Comparison of ENCODE assay signal across 13 cellular contexts in genomic region chr3:134464693-134465385, GRCh38. TPM values are rescaled to one million over a fixed set of nuclear protein-coding genes. Genes with fewer than 3 reads are reported as not detected.
DNase-seq lines count a peak whose midpoint lies in the region; ATAC-seq, FAIRE-seq and TF ChIP-seq lines count a peak whose summit lies in the region.
"Had no signal": no experiment of that assay in that cellular context is flagged by ENCODE, and none has a peak within 500 bp of the region (broad histone marks: within the 10 kb centered on the region; RNA-seq: fewer than 3 reads in every experiment).

No MANE protein-coding gene starts in this region.

- CTCF ChIA-PET in HepG2 (lab: Yijun Ruan, JAX; ENCODE audit: low intra/inter-chr PET ratio, low total read pairs): no interaction called here
- CTCF ChIA-PET in activated CD8-positive, alpha-beta memory T cell treated with anti-CD3 and anti-CD28 coated beads, Interleukin-2, amount 10 ng/mL, durations not matched to agents 7 days and 5 days (lab: Charles Lee): no interaction called here

- H3K27ac ChIP-seq in liver (ENCODE audit: low read depth in 1 of 2, low read length in 2 of 2): peak overlapping the region; percentile 60 to 67
- no peak overlapping the region for H3K27ac ChIP-seq in HepG2 (ENCODE audit: extremely low read length, insufficient read depth, low read length)
- H3K27ac ChIP-seq in fibroblast of lung (ENCODE audit: insufficient read depth, low read length): peak overlapping the region; percentile 96
- peak overlapping the region; percentile 92 for H3K27ac ChIP-seq in neural progenitor cell
- peak overlapping the region in 1 of 2 donors; percentile 89 for H3K27ac ChIP-seq in aorta (ENCODE audit: low read depth in 1 of 2, low read length in 2 of 2)
- H3K27ac ChIP-seq: cardiac muscle cell, WERI-Rb-1 had no signal

- no peak overlapping the region for H2AFZ ChIP-seq in HepG2 (ENCODE audit: low read length)
- no peak overlapping the region for H2AFZ ChIP-seq in fibroblast of lung (ENCODE audit: low read length)
- H2AFZ ChIP-seq in neural progenitor cell (replicated peaks): peak overlapping the region; percentile 74

- ATAC-seq in HepG2 (no peak), aorta (ENCODE audit: low FRiP score) (peak; percentile 43), GM21576 (IDR thresholded peaks at IDR 0.05; ENCODE audit: unreplicated experiment) (no peak)
- no peak for ATAC-seq in activated CD8-positive, alpha-beta memory T cell treated with anti-CD3 and anti-CD28 coated beads, Interleukin-2, amount 10 ng/mL, durations not matched to agents 7 days and 5 days

- H3K4me3 ChIP-seq in liver (ENCODE audit: low read depth in 1 of 3, low read length in 3 of 3) (no peak overlapping the region), HepG2 (replicated peaks in 1 of 3; ENCODE audit: insufficient read depth in 1 of 3, low read depth in 2 of 3, low read length in 3 of 3) (no peak overlapping the region), fibroblast of lung (replicated peaks in 1 of 4; ENCODE audit: control extremely low read depth in 1 of 4, insufficient read depth in 1 of 4, low read depth in 3 of 4, low read length in 4 of 4) (peak overlapping the region in 2 of 4 experiments; percentile 5 to 27), neural progenitor cell (no peak overlapping the region), aorta (ENCODE audit: low read length in 2 of 2) (no peak overlapping the region)
- H3K4me3 ChIP-seq: cardiac muscle cell had no signal

- H3K79me2 ChIP-seq in HepG2 (ENCODE audit: insufficient read depth, low read length) (no peaks in the 10 kb centered on the region), fibroblast of lung (ENCODE audit: control insufficient read depth, insufficient read depth, low read length) (no peaks in the 10 kb centered on the region), neural progenitor cell (ENCODE audit: low read depth) (no peaks in the 10 kb centered on the region)

- in situ Hi-C loops in HepG2 (cut with HindIII; ENCODE audit: extremely low pct_ligation_motif_present, low pct_unique_long_range_greater_than_20kb): no loop called here

- no peaks in the 10 kb centered on the region for H3K9me3 Mint-ChIP-seq in neural progenitor cell
- H3K9me3 Mint-ChIP-seq in activated CD8-positive, alpha-beta memory T cell treated with anti-CD3 and anti-CD28 coated beads, Interleukin-2, amount 10 ng/mL, durations not matched to agents 7 days and 5 days (ENCODE audit: low read depth): no peaks in the 10 kb centered on the region

- H3K27ac Mint-ChIP-seq in neural progenitor cell: peak overlapping the region; percentile 96
- H3K27ac Mint-ChIP-seq in activated CD8-positive, alpha-beta memory T cell treated with anti-CD3 and anti-CD28 coated beads, Interleukin-2, amount 10 ng/mL, durations not matched to agents 7 days and 5 days: no peak overlapping the region

- H3K27me3 Mint-ChIP-seq in neural progenitor cell (ENCODE audit: insufficient read depth, low read depth): no peaks in the 10 kb centered on the region
- peaks cover 15% of the 10 kb centered on the region for H3K27me3 Mint-ChIP-seq in activated CD8-positive, alpha-beta memory T cell treated with anti-CD3 and anti-CD28 coated beads, Interleukin-2, amount 10 ng/mL, durations not matched to agents 7 days and 5 days

- peak overlapping the region; percentile 65 for H3K4me3 Mint-ChIP-seq in neural progenitor cell
- no peak overlapping the region for H3K4me3 Mint-ChIP-seq in activated CD8-positive, alpha-beta memory T cell treated with anti-CD3 and anti-CD28 coated beads, Interleukin-2, amount 10 ng/mL, durations not matched to agents 7 days and 5 days

- peaks cover 39% of the 10 kb centered on the region for H3K4me1 Mint-ChIP-seq in neural progenitor cell
- H3K4me1 Mint-ChIP-seq in activated CD8-positive, alpha-beta memory T cell treated with anti-CD3 and anti-CD28 coated beads, Interleukin-2, amount 10 ng/mL, durations not matched to agents 7 days and 5 days: no peaks in the 10 kb centered on the region

- POLR2A ChIA-PET in HepG2 (lab: Yijun Ruan, JAX): no interaction called here

- no peaks in the 10 kb centered on the region for H3K9me3 ChIP-seq in liver (ENCODE audit: control insufficient read depth in 4 of 4, low read length in 3 of 4)
- H3K9me3 ChIP-seq in HepG2 (ENCODE audit: low read length): no peaks in the 10 kb centered on the region
- H3K9me3 ChIP-seq in fibroblast of lung (ENCODE audit: control insufficient read depth, insufficient read depth, low read depth, low read length): no peaks in the 10 kb centered on the region
- no peaks in the 10 kb centered on the region for H3K9me3 ChIP-seq in neural progenitor cell (ENCODE audit: low read depth)
- no peaks in the 10 kb centered on the region for H3K9me3 ChIP-seq in aorta (ENCODE audit: control insufficient read depth, low read length)

- no peak for DNase-seq in HepG2 (ENCODE audit: low spot score)
- DNase-seq in fibroblast of lung (ENCODE audit: low read depth in 2 of 2): no peak
- DNase-seq in neural progenitor cell (ENCODE audit: low spot score): peak; percentile 29
- no peak for DNase-seq in aorta
- DNase-seq in activated CD8-positive, alpha-beta memory T cell treated with anti-CD3 and anti-CD28 coated beads, Interleukin-2, amount 10 ng/mL, durations not matched to agents 7 days and 5 days: no peak
- no peak for DNase-seq in iPS-NIHi7 (ENCODE audit: extremely low spot score)
- DNase-seq: activated T-cell treated with anti-CD3 and anti-CD28 coated beads, Interleukin-2, amount 50 U/mL, for 1 hour; DMS79; NCI-H2227 treated with DMSO at 0.1 percent for 48 hours; WERI-Rb-1 had no signal

- no peak for TF ChIP-seq POLR2A in HepG2 (IDR thresholded peaks at IDR 0.05; ENCODE audit: insufficient read depth in 1 of 2, low read depth in 2 of 2, low read length in 2 of 2)

- TF ChIP-seq EP300 in HepG2 (IDR thresholded peaks at IDR 0.05; ENCODE audit: low read depth in 2 of 2, low read length in 2 of 2): no peak
- TF ChIP-seq EP300 in HepG2 (CRISPR knock-in tag; IDR thresholded peaks at IDR 0.05; ENCODE audit: borderline replicate concordance): no peak

- TF ChIP-seq CTCF in liver (IDR thresholded peaks at IDR 0.05; ENCODE audit: low read depth, low read length, missing input control): no peak
- no peak for TF ChIP-seq CTCF in HepG2 (CRISPR knock-in tag; IDR thresholded peaks at IDR 0.05)
- TF ChIP-seq CTCF in fibroblast of lung (conservative IDR thresholded peaks at IDR 0.05 in 1 of 2, IDR thresholded peaks at IDR 0.05 in 1 of 2; ENCODE audit: low read depth in 1 of 2, low read length in 2 of 2): no peak
- peak; percentile 13 for TF ChIP-seq CTCF in neural progenitor cell (IDR thresholded peaks at IDR 0.05)

- H3K4me2 ChIP-seq in HepG2 (ENCODE audit: low read depth, low read length) (no peak overlapping the region), fibroblast of lung (ENCODE audit: extremely low read depth, insufficient read depth, low read length) (peak overlapping the region; percentile 69), neural progenitor cell (peak overlapping the region; percentile 63)

- H3K27me3 ChIP-seq in liver (ENCODE audit: control insufficient read depth in 4 of 4, insufficient read depth in 4 of 4, low read length in 3 of 4) (no peaks in the 10 kb centered on the region), HepG2 (ENCODE audit: control insufficient read depth in 1 of 2, insufficient read depth in 2 of 2, low read length in 2 of 2) (peaks cover 0 to 11% of the 10 kb centered on the region in 2 experiments; a peak in 1 of 5 replicates), fibroblast of lung (ENCODE audit: control insufficient read depth, insufficient read depth, low read length) (no peaks in the 10 kb centered on the region), neural progenitor cell (no peaks in the 10 kb centered on the region), aorta (ENCODE audit: control insufficient read depth in 1 of 2, insufficient read depth in 2 of 2, low read length in 1 of 2) (no peaks in the 10 kb centered on the region)
- H3K27me3 ChIP-seq: cardiac muscle cell had no signal

- H3K4me1 ChIP-seq in liver (ENCODE audit: control insufficient read depth in 4 of 4, insufficient read depth in 4 of 4, low read length in 3 of 4): no peaks in the 10 kb centered on the region
- H3K4me1 ChIP-seq in HepG2 (ENCODE audit: insufficient read depth, low read length): no peaks in the 10 kb centered on the region
- H3K4me1 ChIP-seq in fibroblast of lung (ENCODE audit: control insufficient read depth, extremely low read depth, insufficient read depth, low read length): peaks cover 40% of the 10 kb centered on the region
- H3K4me1 ChIP-seq in neural progenitor cell: peaks cover 30% of the 10 kb centered on the region
- H3K4me1 ChIP-seq in aorta (ENCODE audit: control insufficient read depth in 1 of 2, insufficient read depth in 2 of 2, low read length in 2 of 2): peaks cover 2 to 9% of the 10 kb centered on the region in 2 donors

- H3F3A ChIP-seq in neural progenitor cell (ENCODE audit: low read depth): peaks cover 24% of the 10 kb centered on the region

- TF ChIP-seq RAD21 in liver (IDR thresholded peaks at IDR 0.05): no peak
- no peak for TF ChIP-seq RAD21 in HepG2 (CRISPR knock-in tag; IDR thresholded peaks at IDR 0.05)

- H3K36me3 ChIP-seq in liver (ENCODE audit: control insufficient read depth in 4 of 4, insufficient read depth in 3 of 4, low read depth in 1 of 4, low read length in 3 of 4) (no peaks in the 10 kb centered on the region), HepG2 (replicated peaks in 1 of 2; ENCODE audit: control insufficient read depth in 1 of 2, insufficient read depth in 2 of 2, low read length in 2 of 2) (no peaks in the 10 kb centered on the region), fibroblast of lung (ENCODE audit: control insufficient read depth, insufficient read depth, low read length) (no peaks in the 10 kb centered on the region), neural progenitor cell (no peaks in the 10 kb centered on the region), aorta (ENCODE audit: control insufficient read depth in 1 of 2, insufficient read depth in 2 of 2, low read length in 1 of 2) (no peaks in the 10 kb centered on the region)
- H3K36me3 ChIP-seq: cardiac muscle cell, WERI-Rb-1 had no signal

- intact Hi-C loops in HepG2 (cut with micrococcal nuclease; ENCODE audit: unreplicated experiment) (no loop called here), aorta (cut with DNase I) (loop anchor here (1.0 to 5.0 kb wide), 4 partner anchors 20 to 152 kb away; partner anchors contain the start of genes AMOTL2 (in 1 of the 2) and ANAPC13 (in 1 of the 2))

- H3K9ac ChIP-seq in liver (ENCODE audit: low read depth in 1 of 2, low read length in 2 of 2) (no peak overlapping the region), HepG2 (ENCODE audit: insufficient read depth, low read depth, low read length) (no peak overlapping the region), fibroblast of lung (ENCODE audit: insufficient read depth, low read length) (peak overlapping the region; percentile 79), neural progenitor cell (no peak overlapping the region)

- no peak for FAIRE-seq in HepG2 (lab: Jason Lieb, UNC)

- no TSS peak for BruUV-seq in HepG2 (replicated peaks; lab: Mats Ljungman, UMichigan)

- 84% methylated on average over 8 of the region's 8 CpGs for WGBS in liver
- WGBS in HepG2 (ENCODE audit: low lambda C conversion rate): 49% methylated on average over 4 of the region's 8 CpGs
- WGBS in aorta, 2 donors: 49% methylated on average over 8 of the region's 8 CpGs

- H4K20me1 ChIP-seq in HepG2 (ENCODE audit: insufficient read depth, low read length): no peaks in the 10 kb centered on the region
- H4K20me1 ChIP-seq in fibroblast of lung (ENCODE audit: control insufficient read depth, extremely low read depth, insufficient read depth, low read length): no peaks in the 10 kb centered on the region
- H4K20me1 ChIP-seq in neural progenitor cell (ENCODE audit: low read depth): no peaks in the 10 kb centered on the region

- H3K36me3 Mint-ChIP-seq in neural progenitor cell: no peaks in the 10 kb centered on the region
- no peaks in the 10 kb centered on the region for H3K36me3 Mint-ChIP-seq in activated CD8-positive, alpha-beta memory T cell treated with anti-CD3 and anti-CD28 coated beads, Interleukin-2, amount 10 ng/mL, durations not matched to agents 7 days and 5 days

RNA-seq across cellular contexts. Expression of gene ANAPC13, which starts 20.9 kb away (rescaled TPM):
- total RNA-seq in liver: 10 to 100 TPM; 20.9 to 30.2 TPM
- polyA plus RNA-seq in liver: 10 to 100 TPM; 46.2 to 80.9 TPM
- total RNA-seq in HepG2 (2016; rRNA removed; fragmentation: Illumina TruSeq; extraction: Trizol): 69.1 and 95.1 TPM in 2 replicates
- total RNA-seq in HepG2 (2016; cell fraction: cytosol; rRNA removed; fragmentation: Illumina TruSeq; extraction: Trizol; ENCODE audit: low read depth): 28.8 and 29.6 TPM in 2 replicates
- total RNA-seq in HepG2 (2016; cell fraction: insoluble cytoplasmic fraction; rRNA removed; fragmentation: Illumina TruSeq; extraction: Trizol): 65.5 and 97.5 TPM in 2 replicates
- total RNA-seq in HepG2 (2016; cell fraction: membrane; rRNA removed; fragmentation: Illumina TruSeq; extraction: Trizol): 66.9 and 68.5 TPM in 2 replicates
- total RNA-seq in HepG2 (2016; cell fraction: nucleus; rRNA removed; fragmentation: Illumina TruSeq; extraction: Trizol): 35.2 and 41.2 TPM in 2 replicates
- 30.1 and 48.7 TPM in 2 replicates for polyA plus RNA-seq in HepG2 (2011; rRNA removed)
- polyA plus RNA-seq in HepG2 (2011; cell fraction: cytosol; rRNA removed): 25.8 and 39.9 TPM in 2 replicates
- 8.8 and 11.8 TPM in 2 replicates for polyA plus RNA-seq in HepG2 (2011; cell fraction: nucleus; rRNA removed)
- 49.7 and 63.1 TPM in 2 replicates for polyA plus RNA-seq in HepG2 (2012)
- 39.1 and 56.3 TPM in 2 replicates for polyA plus RNA-seq in HepG2 (2016; cell fraction: cytosol; fragmentation: Illumina TruSeq; extraction: Trizol; ENCODE audit: low read depth)
- 131 and 136 TPM in 2 replicates for polyA plus RNA-seq in HepG2 (2016; cell fraction: insoluble cytoplasmic fraction; fragmentation: Illumina TruSeq; extraction: Trizol; ENCODE audit: low read depth)
- polyA plus RNA-seq in HepG2 (2016; cell fraction: membrane; fragmentation: Illumina TruSeq; extraction: Trizol; ENCODE audit: low read depth): 79.6 and 85.2 TPM in 2 replicates
- polyA plus RNA-seq in HepG2 (2016; cell fraction: nucleus; fragmentation: Illumina TruSeq; extraction: Trizol; ENCODE audit: insufficient read depth, low read depth): 57.6 and 59.2 TPM in 2 replicates
- polyA minus RNA-seq in HepG2 (2011; rRNA and poly(A)+ RNA removed; ENCODE audit: low replicate concordance): 7.5 and 12.4 TPM in 2 replicates
- 15.1 and 18.6 TPM in 2 replicates for polyA minus RNA-seq in HepG2 (2011; cell fraction: cytosol; rRNA and poly(A)+ RNA removed)
- 26.4 and 28.3 TPM in 2 replicates for polyA minus RNA-seq in HepG2 (2011; cell fraction: nucleus; rRNA and poly(A)+ RNA removed)
- total RNA-seq in fibroblast of lung: 91.7 and 93.3 TPM in 2 replicates
- polyA plus RNA-seq in fibroblast of lung: 110 and 145 TPM in 2 replicates
- 67.7 and 86.8 TPM in 2 replicates for polyA plus RNA-seq in fibroblast of lung (2012)
- polyA minus RNA-seq in fibroblast of lung (ENCODE audit: low replicate concordance): 11.1 and 12.7 TPM in 2 replicates
- 60.3 and 100 TPM in 2 replicates for total RNA-seq in neural progenitor cell (ENCODE audit: low replicate concordance)
- 10 to 100 TPM; 38.7 to 40.5 TPM for total RNA-seq in aorta
- polyA plus RNA-seq in aorta: 10 to 100 TPM; 52.0 to 86.1 TPM
- 10 to 100 TPM; 10.8 to 15.1 TPM for total RNA-seq in activated CD8-positive, alpha-beta memory T cell treated with anti-CD3 and anti-CD28 coated beads, Interleukin-2, amount 10 ng/mL, durations not matched to agents 7 days and 5 days

RNA-seq across cellular contexts. Expression of gene CEP63, which starts 21.0 kb away (rescaled TPM):
- total RNA-seq in liver (10 to 100 TPM; 14.3 to 16.1 TPM), HepG2 (2016; rRNA removed; fragmentation: Illumina TruSeq; extraction: Trizol) (18.4 and 25.6 TPM in 2 replicates), fibroblast of lung (26.4 and 33.6 TPM in 2 replicates), neural progenitor cell (ENCODE audit: low replicate concordance) (25.7 and 36.2 TPM in 2 replicates), aorta (10 to 100 TPM; 28.0 to 29.7 TPM)
- polyA plus RNA-seq in liver (10 to 100 TPM in 1 of 2 donors, 1 to 10 TPM in 1; 8.1 to 11.1 TPM), HepG2 (2011; rRNA removed) (7.0 and 7.2 TPM in 2 replicates), fibroblast of lung (15.5 and 22.3 TPM in 2 replicates), aorta (10 to 100 TPM; 29.7 to 32.7 TPM)
- total RNA-seq in HepG2 (2016; cell fraction: cytosol; rRNA removed; fragmentation: Illumina TruSeq; extraction: Trizol; ENCODE audit: low read depth): 7.5 and 9.5 TPM in 2 replicates
- total RNA-seq in HepG2 (2016; cell fraction: insoluble cytoplasmic fraction; rRNA removed; fragmentation: Illumina TruSeq; extraction: Trizol): 19.5 and 23.0 TPM in 2 replicates
- total RNA-seq in HepG2 (2016; cell fraction: membrane; rRNA removed; fragmentation: Illumina TruSeq; extraction: Trizol): 16.9 and 19.2 TPM in 2 replicates
- 15.5 and 17.1 TPM in 2 replicates for total RNA-seq in HepG2 (2016; cell fraction: nucleus; rRNA removed; fragmentation: Illumina TruSeq; extraction: Trizol)
- 2.9 and 4.4 TPM in 2 replicates for polyA plus RNA-seq in HepG2 (2011; cell fraction: cytosol; rRNA removed)
- 4.1 and 20.5 TPM in 2 replicates for polyA plus RNA-seq in HepG2 (2011; cell fraction: nucleus; rRNA removed)
- 16.1 and 22.5 TPM in 2 replicates for polyA plus RNA-seq in HepG2 (2012)
- 7.0 and 8.2 TPM in 2 replicates for polyA plus RNA-seq in HepG2 (2016; cell fraction: cytosol; fragmentation: Illumina TruSeq; extraction: Trizol; ENCODE audit: low read depth)
- 26.6 and 31.1 TPM in 2 replicates for polyA plus RNA-seq in HepG2 (2016; cell fraction: insoluble cytoplasmic fraction; fragmentation: Illumina TruSeq; extraction: Trizol; ENCODE audit: low read depth)
- 13.3 and 15.5 TPM in 2 replicates for polyA plus RNA-seq in HepG2 (2016; cell fraction: membrane; fragmentation: Illumina TruSeq; extraction: Trizol; ENCODE audit: low read depth)
- 21.6 and 23.0 TPM in 2 replicates for polyA plus RNA-seq in HepG2 (2016; cell fraction: nucleus; fragmentation: Illumina TruSeq; extraction: Trizol; ENCODE audit: insufficient read depth, low read depth)
- polyA minus RNA-seq in HepG2 (2011; rRNA and poly(A)+ RNA removed; ENCODE audit: low replicate concordance): 7.3 and 7.5 TPM in 2 replicates
- polyA minus RNA-seq in HepG2 (2011; cell fraction: cytosol; rRNA and poly(A)+ RNA removed): 4.5 and 5.5 TPM in 2 replicates
- polyA minus RNA-seq in HepG2 (2011; cell fraction: nucleus; rRNA and poly(A)+ RNA removed): 32.3 and 43.6 TPM in 2 replicates
- polyA plus RNA-seq in fibroblast of lung (2012): 18.1 and 24.8 TPM in 2 replicates
- 2.4 and 2.9 TPM in 2 replicates for polyA minus RNA-seq in fibroblast of lung (ENCODE audit: low replicate concordance)
- total RNA-seq in activated CD8-positive, alpha-beta memory T cell treated with anti-CD3 and anti-CD28 coated beads, Interleukin-2, amount 10 ng/mL, durations not matched to agents 7 days and 5 days: 10 to 100 TPM; 17.8 to 25.8 TPM
